ENCODE assay signal across 8 cellular contexts in genomic region chr5:64165500-64166200, GRCh38. TPM values are rescaled to one million over a fixed set of nuclear protein-coding genes. Genes with fewer than 3 reads are reported as not detected.
DNase-seq lines count a peak whose midpoint lies in the region; ATAC-seq and TF ChIP-seq lines count a peak whose summit lies in the region.

Gene RNF180 (plus strand): TSS chr5:64165843. CDS start chr5:64200808, 34,965 bp downstream.

- H2AFZ ChIP-seq in osteoblast (ENCODE audit: low read length), result peak within 1 kb of the TSS; percentile 85

- peaks cover 2% of the 10 kb centered on the region for H3K4me1 Mint-ChIP-seq in activated naive CD8-positive, alpha-beta T cell treated with anti-CD3 and anti-CD28 coated beads for 36 hours

- ATAC-seq in HG02973 (IDR thresholded peaks at IDR 0.05; ENCODE audit: unreplicated experiment), result peak; percentile 41
- no peak for ATAC-seq in GM21737 (IDR thresholded peaks at IDR 0.05; ENCODE audit: unreplicated experiment)

- H4K20me1 ChIP-seq in osteoblast (ENCODE audit: insufficient read depth, low read length), result no peaks in the 10 kb centered on the region

- no peaks in the 10 kb centered on the region for H3K36me3 ChIP-seq in osteoblast (ENCODE audit: insufficient read depth, low read length)

- H3K27me3 Mint-ChIP-seq in activated naive CD8-positive, alpha-beta T cell treated with anti-CD3 and anti-CD28 coated beads for 36 hours, result peaks cover 39% of the 10 kb centered on the region

- H3K27ac ChIP-seq in osteoblast (ENCODE audit: low read depth, low read length), result no peak within 1 kb of the TSS

- peak within 1 kb of the TSS; percentile 43 for H3K4me3 Mint-ChIP-seq in activated naive CD8-positive, alpha-beta T cell treated with anti-CD3 and anti-CD28 coated beads for 36 hours

- no peak for TF ChIP-seq CTCF in osteoblast (IDR thresholded peaks at IDR 0.05; ENCODE audit: extremely low read depth, low read depth, low read length)

- H3K36me3 Mint-ChIP-seq in activated naive CD8-positive, alpha-beta T cell treated with anti-CD3 and anti-CD28 coated beads for 36 hours, result no peaks in the 10 kb centered on the region

- H3K27me3 ChIP-seq in osteoblast (ENCODE audit: insufficient read depth, low read length), result peaks cover 39% of the 10 kb centered on the region

- DNase-seq in EL (peak; percentile 30), cardiac septum (ENCODE audit: low spot score) (no peak), osteoblast (ENCODE audit: insufficient read length, low spot score, missing footprints) (peak; percentile 92), HuH-7 (ENCODE audit: low spot score) (no peak), GDM1 (lab: John Stamatoyannopoulos, UW) (no peak)
- DNase-seq in activated naive CD8-positive, alpha-beta T cell treated with anti-CD3 and anti-CD28 coated beads for 36 hours, result peak; percentile 6

- H3K79me2 ChIP-seq in osteoblast (ENCODE audit: insufficient read depth, low read length), result no peaks in the 10 kb centered on the region

- H3K4me2 ChIP-seq in osteoblast (ENCODE audit: insufficient read depth, low read length), result peak within 1 kb of the TSS; percentile 87

- no peaks in the 10 kb centered on the region for H3K4me1 ChIP-seq in osteoblast (ENCODE audit: insufficient read depth, low read length)

- intact Hi-C loops in cardiac septum (cut with DNase I), result no loop called here

- H3K9me3 ChIP-seq in osteoblast (ENCODE audit: low read depth, low read length), result no peaks in the 10 kb centered on the region

- H3K9me3 Mint-ChIP-seq in activated naive CD8-positive, alpha-beta T cell treated with anti-CD3 and anti-CD28 coated beads for 36 hours, result no peaks in the 10 kb centered on the region

- H3K4me3 ChIP-seq in osteoblast (ENCODE audit: insufficient read depth, low read length), result peak within 1 kb of the TSS; percentile 77

- H3K27ac Mint-ChIP-seq in activated naive CD8-positive, alpha-beta T cell treated with anti-CD3 and anti-CD28 coated beads for 36 hours, result no peak within 1 kb of the TSS

RNA-seq across cellular contexts. Expression of gene RNF180, which starts in this region (rescaled TPM):
- not detected for total RNA-seq in activated naive CD8-positive, alpha-beta T cell treated with anti-CD3 and anti-CD28 coated beads for 36 hours
- 13.7 TPM for total RNA-seq in cardiac septum
- 10.5 and 12.7 TPM in 2 replicates for total RNA-seq in osteoblast

Comparison
In these comparisons a context has a peak if more than half of its experiments do, and no peak if none do; other contexts are left out.
1. RNA of gene RNF180 (total RNA-seq): 13.7 TPM in cardiac septum (single experiment) and 10.5 to 12.7 TPM in osteoblast; not detected in activated naive CD8-positive, alpha-beta T cell treated with anti-CD3 and anti-CD28 coated beads for 36 hours; every median in the first group is over 10 times any median in the second.
2. Peak in DNase-seq in activated naive CD8-positive, alpha-beta T cell treated with anti-CD3 and anti-CD28 coated beads for 36 hours; RNA of the gene not detected or under 1 TPM.
3. DNase-seq: peak in EL (single experiment) and osteoblast (single experiment); none in cardiac septum (single experiment), HuH-7 (single experiment) and GDM1 (single experiment).